Comparison of ENCODE assay signal across 6 cellular contexts in genomic region chr6:38425788-38426488, GRCh38.
DNase-seq lines count a peak whose midpoint lies in the region; ATAC-seq, FAIRE-seq and TF ChIP-seq lines count a peak whose summit lies in the region.
"Not testable (repeated sequence)": the region's sequence is repeated elsewhere in the genome, so short reads cannot be mapped to it uniquely, and the experiment has no call there.

No MANE protein-coding gene starts in this region.

- H3K27me3 Mint-ChIP-seq in astrocyte (ENCODE audit: low read depth, unreplicated experiment); stimulated activated memory B cell treated with anti-CD40 and anti-IgM and Interleukin-4, amounts not matched to agents 10 μg/mL and 1 μg/mL and 100 μg/mL, for 72 hours: not testable (repeated sequence)

- not testable (repeated sequence) for H3K4me3 Mint-ChIP-seq in astrocyte (ENCODE audit: unreplicated experiment); stimulated activated memory B cell treated with anti-CD40 and anti-IgM and Interleukin-4, amounts not matched to agents 10 μg/mL and 1 μg/mL and 100 μg/mL, for 72 hours

- H3K79me2 ChIP-seq in astrocyte (ENCODE audit: insufficient read depth, low read length) = not testable (repeated sequence)

- H3K27me3 ChIP-seq in astrocyte (ENCODE audit: insufficient read depth, low read length) = not testable (repeated sequence)

- not testable (repeated sequence) for FAIRE-seq in astrocyte (lab: Jason Lieb, UNC)

- not testable (repeated sequence) for H3K36me3 Mint-ChIP-seq in astrocyte (ENCODE audit: low read depth, unreplicated experiment)
- H3K36me3 Mint-ChIP-seq in stimulated activated memory B cell treated with anti-CD40 and anti-IgM and Interleukin-4, amounts not matched to agents 10 μg/mL and 1 μg/mL and 100 μg/mL, for 72 hours = peaks cover 19% of the 10 kb centered on the region

- not testable (repeated sequence) for H3K4me2 ChIP-seq in astrocyte (ENCODE audit: low read length)

- H3K27ac ChIP-seq in astrocyte (ENCODE audit: low read depth, low read length) = not testable (repeated sequence)

- H2AFZ ChIP-seq in astrocyte (ENCODE audit: low read depth, low read length) = not testable (repeated sequence)

- not testable (repeated sequence) for H3K9ac ChIP-seq in astrocyte (ENCODE audit: low read length)

- not testable (repeated sequence) for H3K9me3 ChIP-seq in astrocyte (ENCODE audit: insufficient read depth, low read depth, low read length)

- H3K4me1 Mint-ChIP-seq in astrocyte (ENCODE audit: low read depth, unreplicated experiment) = not testable (repeated sequence)
- H3K4me1 Mint-ChIP-seq in stimulated activated memory B cell treated with anti-CD40 and anti-IgM and Interleukin-4, amounts not matched to agents 10 μg/mL and 1 μg/mL and 100 μg/mL, for 72 hours = peaks cover 31% of the 10 kb centered on the region

- peak overlapping the region; percentile 58 for H3K27ac Mint-ChIP-seq in astrocyte (ENCODE audit: unreplicated experiment)
- H3K27ac Mint-ChIP-seq in stimulated activated memory B cell treated with anti-CD40 and anti-IgM and Interleukin-4, amounts not matched to agents 10 μg/mL and 1 μg/mL and 100 μg/mL, for 72 hours = peak overlapping the region; percentile 80

- not testable (repeated sequence) for H3K36me3 ChIP-seq in astrocyte (ENCODE audit: insufficient read depth, low read length)

- not testable (repeated sequence) for H4K20me1 ChIP-seq in astrocyte (ENCODE audit: insufficient read depth, low read length)

- ATAC-seq in stimulated activated memory B cell treated with anti-CD40 and anti-IgM and Interleukin-4, amounts not matched to agents 10 μg/mL and 1 μg/mL and 100 μg/mL, for 72 hours = not testable (repeated sequence)

- not testable (repeated sequence) for H3K9me3 Mint-ChIP-seq in astrocyte (ENCODE audit: unreplicated experiment); stimulated activated memory B cell treated with anti-CD40 and anti-IgM and Interleukin-4, amounts not matched to agents 10 μg/mL and 1 μg/mL and 100 μg/mL, for 72 hours

- not testable (repeated sequence) for H3K4me1 ChIP-seq in astrocyte (ENCODE audit: insufficient read depth, low read length)

- TF ChIP-seq CTCF in astrocyte (IDR thresholded peaks at IDR 0.05; ENCODE audit: insufficient read depth, low read depth, low read length); epithelial cell of esophagus (IDR thresholded peaks at IDR 0.05; ENCODE audit: insufficient read depth, low read depth, low read length, missing control alignments): not testable (repeated sequence)

- peak; percentile 77 for DNase-seq in ELF-1 (ENCODE audit: low read depth, low spot score)
- DNase-seq in NCI-H69 (lab: John Stamatoyannopoulos, UW) = peak; percentile 79
- DNase-seq in astrocyte (ENCODE audit: low read depth) = not testable (repeated sequence)
- peak; percentile 51 for DNase-seq in epithelial cell of esophagus (ENCODE audit: low read depth)
- DNase-seq in left kidney (ENCODE audit: low read depth, low spot score) = peak; percentile 44

- not testable (repeated sequence) for H3K4me3 ChIP-seq in astrocyte (ENCODE audit: insufficient read depth, low read depth, low read length); epithelial cell of esophagus (ENCODE audit: low read length)
